Comparison of ENCODE assay signal across 8 cellular contexts in the genomic region with DNA sequence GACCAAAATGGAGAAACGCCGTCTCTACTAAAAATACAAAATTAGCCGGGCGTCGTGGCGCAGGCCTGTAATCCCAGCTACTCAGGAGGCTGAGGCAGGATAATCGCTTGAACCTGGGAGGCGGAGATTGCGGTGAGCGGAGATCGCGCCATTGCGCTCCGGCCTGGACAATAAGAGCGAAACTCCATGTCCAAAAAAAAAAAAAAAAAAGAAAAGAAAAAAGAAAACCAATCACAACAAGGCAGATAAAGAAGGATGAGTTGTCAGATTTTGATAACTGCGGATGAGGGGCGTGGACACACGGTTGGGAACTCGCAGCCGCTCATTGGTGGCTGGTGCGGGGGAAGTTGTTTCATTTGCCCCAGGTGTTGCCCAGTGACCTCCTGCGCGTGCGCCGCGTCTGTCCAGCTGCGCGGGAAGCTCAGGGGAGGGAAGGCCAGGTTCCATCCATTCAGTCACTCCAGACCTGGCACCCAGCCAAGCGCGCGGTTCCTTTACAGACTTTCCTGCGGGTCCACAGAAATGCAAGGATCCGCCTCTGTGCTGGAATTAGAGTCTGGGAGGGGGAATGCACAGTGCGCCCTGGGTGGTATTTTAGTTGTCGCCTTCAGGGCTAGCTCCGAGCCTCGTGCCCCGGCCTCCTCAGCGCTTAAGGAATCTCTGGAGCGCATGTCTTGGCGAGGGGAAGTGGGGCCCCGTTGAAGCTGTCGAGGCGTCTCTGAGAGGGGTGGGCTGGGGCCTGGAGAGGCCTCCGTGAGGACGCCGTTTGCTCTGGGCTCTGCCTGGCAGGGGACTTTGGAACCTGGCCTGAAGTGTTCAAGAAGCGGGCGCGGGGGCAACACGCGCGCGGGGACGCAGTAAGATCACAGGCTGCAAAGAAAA. TPM values are rescaled to one million over a fixed set of nuclear protein-coding genes. Genes with fewer than 3 reads are reported as not detected.
DNase-seq lines count a peak whose midpoint lies in the region; ATAC-seq and FAIRE-seq lines count a peak whose summit lies in the region.

No MANE protein-coding gene starts in this region.

- peaks cover 9% of the 10 kb centered on the region; the same call in 1 of the 2 replicates for H3K79me2 ChIP-seq in Karpas-422 (ENCODE audit: low read length)

- no peaks in the 10 kb centered on the region for H3K9me3 ChIP-seq in Karpas-422 (ENCODE audit: low read length)

- H3K4me3 ChIP-seq in Karpas-422 (ENCODE audit: low read length) = peak overlapping the region; percentile 73

- H3K27ac Mint-ChIP-seq in T-cell = peak overlapping the region; percentile 93

- H3K27ac ChIP-seq in Karpas-422 (ENCODE audit: low read length) = peak overlapping the region; percentile 89

- no peaks in the 10 kb centered on the region for H3K27me3 Mint-ChIP-seq in T-cell

- H3K4me3 Mint-ChIP-seq in T-cell = peak overlapping the region; percentile 86 to 88 (median 87)

- H2AFZ ChIP-seq in Karpas-422 (ENCODE audit: low read length) = peak overlapping the region; percentile 76

- H3K36me3 Mint-ChIP-seq in T-cell = peaks cover 3% of the 10 kb centered on the region

- DNase-seq in GM18507 (ENCODE audit: extremely low spot score, insufficient read length, low read depth) (peak; percentile 33), Karpas-422 (peak; percentile 67), T-cell (peak in 6 of 34 experiments; percentile 26 to 36 (median 31)), cerebellar cortex (ENCODE audit: low spot score) (peak; percentile 74), left colon (peak; percentile 86 to 87)
- DNase-seq in stimulated activated CD8-positive, alpha-beta memory T cell treated with anti-CD3 and anti-CD28 coated beads, Interleukin-4, amount 100 ng/mL, for 48 hours = peak; percentile 66

- FAIRE-seq in GM18507 (lab: Jason Lieb, UNC) = no peak

- CTCF ChIA-PET in T-cell (lab: Charles Lee) = no interaction called here

- H4K20me1 ChIP-seq in Karpas-422 (ENCODE audit: insufficient read depth, low read depth, low read length) = 0 out of 2 replicates have a peak, but pooled peaks cover 3% of the 10 kb centered on the region

- POLR2A ChIA-PET in T-cell (lab: Charles Lee) = interaction anchor here in 1 of 2 donors (0.5 to 0.9 kb wide), 2 partner anchors 19 to 559 kb away, joined by 3 to 4 read pairs; no protein-coding TSS in a partner anchor

- no peaks in the 10 kb centered on the region for H3K27me3 ChIP-seq in Karpas-422 (ENCODE audit: low read length)

- ATAC-seq in T-cell (replicated peaks in 1 of 4) (peak in 3 of 4 experiments; percentile 9 to 18 (median 9)), left colon (peak; percentile 62), HG03139 (IDR thresholded peaks at IDR 0.05; ENCODE audit: unreplicated experiment) (no peak), HG02798 (IDR thresholded peaks at IDR 0.05; ENCODE audit: poor library complexity, unreplicated experiment) (no peak)

- H3K4me1 Mint-ChIP-seq in T-cell = peaks cover 25 to 32% (median 29%) of the 10 kb centered on the region in 3 donors

- peaks cover 45% of the 10 kb centered on the region for H3K4me1 ChIP-seq in Karpas-422 (ENCODE audit: low read length)

- peak overlapping the region; percentile 84 for H3K4me2 ChIP-seq in Karpas-422 (ENCODE audit: low read depth, low read length, poor library complexity, severe bottlenecking)

- intact Hi-C loops in left colon (cut with DNase I, micrococcal nuclease) = no loop called here

- peaks cover 3% of the 10 kb centered on the region; the same call in 1 of the 2 replicates for H3K36me3 ChIP-seq in Karpas-422 (ENCODE audit: insufficient read depth, low read length)

- H3K9me2 ChIP-seq in Karpas-422 (replicated peaks; ENCODE audit: insufficient read depth, low read length) = no peaks in the 10 kb centered on the region

- peak overlapping the region; percentile 85 for H3K9ac ChIP-seq in Karpas-422 (ENCODE audit: low read length)

- H3K9me3 Mint-ChIP-seq in T-cell = no peaks in the 10 kb centered on the region

RNA-seq across cellular contexts. Expression of a gene that starts 0.7 kb away (rescaled TPM):
- 173 and 503 TPM in 2 replicates for total RNA-seq in Karpas-422 (2014; rRNA removed; shearing (Covaris generic); ENCODE audit: low replicate concordance)
- total RNA-seq in T-cell (10 to 100 TPM; 13.7 to 29.9 (median 28.4) TPM), left colon (10 to 100 TPM; 21.2 to 35.1 TPM)

RNA-seq across cellular contexts. Expression of a gene that starts 6.6 kb away (rescaled TPM):
- 2.4 and 9.8 TPM in 2 replicates for total RNA-seq in Karpas-422 (2014; rRNA removed; shearing (Covaris generic); ENCODE audit: low replicate concordance)
- total RNA-seq in T-cell (1 to 10 TPM in 4 of 5 donors, under 1 TPM in 1; 0.60 to 3.2 (median 2.4) TPM), left colon (under 1 TPM; 0.25 to 0.61 TPM)

RNA-seq across cellular contexts. Expression of a gene that starts 8.1 kb away (rescaled TPM):
- total RNA-seq in Karpas-422 (2014; rRNA removed; shearing (Covaris generic); ENCODE audit: low replicate concordance) = 7.8 and 15.8 TPM in 2 replicates
- total RNA-seq in T-cell (10 to 100 TPM; 23.9 to 32.3 (median 26.9) TPM), left colon (10 to 100 TPM; 32.4 to 40.2 TPM)

RNA-seq across cellular contexts. Expression of a gene that starts 43.7 kb away (rescaled TPM):
- total RNA-seq in Karpas-422 (2014; rRNA removed; shearing (Covaris generic); ENCODE audit: low replicate concordance) = 14.5 and 47.5 TPM in 2 replicates
- 10 to 100 TPM; 20.0 to 38.9 (median 30.8) TPM for total RNA-seq in T-cell
- total RNA-seq in left colon = 10 to 100 TPM; 25.3 to 26.8 TPM

RNA-seq across cellular contexts. Expression of a gene that starts 44.1 kb away (rescaled TPM):
- total RNA-seq in Karpas-422 (2014; rRNA removed; shearing (Covaris generic); ENCODE audit: low replicate concordance) = 14.8 and 46.6 TPM in 2 replicates
- total RNA-seq in T-cell (10 to 100 TPM; 33.1 to 47.5 (median 45.1) TPM), left colon (10 to 100 TPM; 32.8 to 36.9 TPM)

Comparison
In these comparisons a context has a peak if more than half of its experiments do, and no peak if none do; other contexts are left out.
1. ATAC-seq: peak in T-cell (3 of 4) and left colon (single experiment); none in HG03139 (single experiment) and HG02798 (single experiment).